In genomic region chrX:6203462-6204215, GRCh38 we compare ENCODE assay signal across 18 cellular contexts.
"Had no signal": no experiment of that assay in that cellular context is flagged by ENCODE, and none has a peak within 500 bp of the region (broad histone marks: within the 10 kb centered on the region; RNA-seq: fewer than 3 reads in every experiment).

No MANE protein-coding gene starts in this region.

- H3K36me3 Mint-ChIP-seq: naive thymus-derived CD4-positive, alpha-beta T cell had no signal

- DNase-seq: colonic mucosa; dermis blood vessel endothelial cell; foreskin melanocyte; heart right ventricle; hypothalamus; kidney glomerular epithelial cell; naive thymus-derived CD4-positive, alpha-beta T cell; posterior cingulate gyrus; stimulated activated CD4-positive, alpha-beta T cell treated with anti-CD3 and anti-CD28 coated beads, Interleukin-2, amount 100 ng/mL, for 24 hours; stimulated activated CD4-positive, alpha-beta T cell treated with anti-CD3 and anti-CD28 coated beads, Interleukin-4, amount 100 ng/mL, for 4 hours; stimulated activated naive CD4-positive, alpha-beta T cell; stomach; substantia nigra; transverse colon had no signal

- H3K4me3 Mint-ChIP-seq: naive thymus-derived CD4-positive, alpha-beta T cell had no signal

- H3K27ac ChIP-seq: colonic mucosa, heart right ventricle, neutrophil, skin epidermis, stomach, thoracic aorta, transverse colon had no signal

- H3K9me3 Mint-ChIP-seq: naive thymus-derived CD4-positive, alpha-beta T cell had no signal

- H3K9me3 ChIP-seq: colonic mucosa, heart right ventricle, neutrophil, stomach, thoracic aorta, transverse colon had no signal

- H3K27ac Mint-ChIP-seq: naive thymus-derived CD4-positive, alpha-beta T cell had no signal

- H3K36me3 ChIP-seq: colonic mucosa, heart right ventricle, neutrophil, stomach, thoracic aorta, transverse colon had no signal

- H3K27me3 Mint-ChIP-seq: naive thymus-derived CD4-positive, alpha-beta T cell had no signal

- H3K4me1 Mint-ChIP-seq: naive thymus-derived CD4-positive, alpha-beta T cell had no signal

- ATAC-seq: heart right ventricle; naive thymus-derived CD4-positive, alpha-beta T cell; sciatic nerve had no signal

- H3K4me3 ChIP-seq: colonic mucosa, heart right ventricle, skin epidermis, stomach, thoracic aorta, transverse colon had no signal

- H3K4me1 ChIP-seq: colonic mucosa, heart right ventricle, stomach, transverse colon had no signal

- H3K27me3 ChIP-seq: colonic mucosa, heart right ventricle, neutrophil, stomach, transverse colon had no signal
